In genomic region chr12:116720129-116720528, GRCh38 we compare ENCODE assay signal across 1 cellular context.
TF ChIP-seq lines count a peak whose summit lies in the region.

No MANE protein-coding gene starts in this region.

TF ChIP-seq in GM23338, 12 proteins besides CTCF, POLR2A, EP300 and RAD21 (continued from another document):
- TF ChIP-seq, protein P1, sequence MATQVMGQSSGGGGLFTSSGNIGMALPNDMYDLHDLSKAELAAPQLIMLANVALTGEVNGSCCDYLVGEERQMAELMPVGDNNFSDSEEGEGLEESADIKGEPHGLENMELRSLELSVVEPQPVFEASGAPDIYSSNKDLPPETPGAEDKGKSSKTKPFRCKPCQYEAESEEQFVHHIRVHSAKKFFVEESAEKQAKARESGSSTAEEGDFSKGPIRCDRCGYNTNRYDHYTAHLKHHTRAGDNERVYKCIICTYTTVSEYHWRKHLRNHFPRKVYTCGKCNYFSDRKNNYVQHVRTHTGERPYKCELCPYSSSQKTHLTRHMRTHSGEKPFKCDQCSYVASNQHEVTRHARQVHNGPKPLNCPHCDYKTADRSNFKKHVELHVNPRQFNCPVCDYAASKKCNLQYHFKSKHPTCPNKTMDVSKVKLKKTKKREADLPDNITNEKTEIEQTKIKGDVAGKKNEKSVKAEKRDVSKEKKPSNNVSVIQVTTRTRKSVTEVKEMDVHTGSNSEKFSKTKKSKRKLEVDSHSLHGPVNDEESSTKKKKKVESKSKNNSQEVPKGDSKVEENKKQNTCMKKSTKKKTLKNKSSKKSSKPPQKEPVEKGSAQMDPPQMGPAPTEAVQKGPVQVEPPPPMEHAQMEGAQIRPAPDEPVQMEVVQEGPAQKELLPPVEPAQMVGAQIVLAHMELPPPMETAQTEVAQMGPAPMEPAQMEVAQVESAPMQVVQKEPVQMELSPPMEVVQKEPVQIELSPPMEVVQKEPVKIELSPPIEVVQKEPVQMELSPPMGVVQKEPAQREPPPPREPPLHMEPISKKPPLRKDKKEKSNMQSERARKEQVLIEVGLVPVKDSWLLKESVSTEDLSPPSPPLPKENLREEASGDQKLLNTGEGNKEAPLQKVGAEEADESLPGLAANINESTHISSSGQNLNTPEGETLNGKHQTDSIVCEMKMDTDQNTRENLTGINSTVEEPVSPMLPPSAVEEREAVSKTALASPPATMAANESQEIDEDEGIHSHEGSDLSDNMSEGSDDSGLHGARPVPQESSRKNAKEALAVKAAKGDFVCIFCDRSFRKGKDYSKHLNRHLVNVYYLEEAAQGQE (IDR thresholded peaks at IDR 0.05; ENCODE audit: unreplicated experiment), result no peak
- TF ChIP-seq ETS1 (IDR thresholded peaks at IDR 0.05), result no peak
- TF ChIP-seq STAT1 (IDR thresholded peaks at IDR 0.05; ENCODE audit: unreplicated experiment), result no peak
- TF ChIP-seq POLR2AphosphoS5 (IDR thresholded peaks at IDR 0.05; ENCODE audit: low read depth), result no peak
- TF ChIP-seq ZNF462 (CRISPR knock-in tag; IDR thresholded peaks at IDR 0.05), result no peak
- no peak for TF ChIP-seq ZNF114 (CRISPR knock-in tag; IDR thresholded peaks at IDR 0.05)
- TF ChIP-seq EZH2phosphoT487 (IDR thresholded peaks at IDR 0.05; ENCODE audit: unreplicated experiment), result no peak
